ENCODE assay signal across 20 cellular contexts in genomic region chr7:131637846-131638245, GRCh38.
DNase-seq lines count a peak whose midpoint lies in the region; ATAC-seq and TF ChIP-seq lines count a peak whose summit lies in the region.
"Had no signal": no experiment of that assay in that cellular context is flagged by ENCODE, and none has a peak within 500 bp of the region (broad histone marks: within the 10 kb centered on the region; RNA-seq: fewer than 3 reads in every experiment).

No MANE protein-coding gene starts in this region.

- H4K12ac ChIP-seq in trophoblast cell (ENCODE audit: low read depth, low read length) = no peak overlapping the region

- H3K9ac ChIP-seq in trophoblast cell (ENCODE audit: low read length) = no peak overlapping the region

- BruUV-seq in Calu3 (replicated peaks; lab: Mats Ljungman, UMichigan) = no TSS peak

- H4K8ac ChIP-seq in trophoblast cell (ENCODE audit: low read depth, low read length) = no peak overlapping the region

- H3K9me2 ChIP-seq in GM23338 (ENCODE audit: insufficient read depth) = 0 out of 2 replicates have a peak, but pooled peaks cover 13% of the 10 kb centered on the region

- no peaks in the 10 kb centered on the region for H3K9me3 ChIP-seq in trophoblast cell (ENCODE audit: insufficient read depth, low read depth, low read length)
- H3K9me3 ChIP-seq: SJSA1 had no signal

- no peak overlapping the region for H3K27ac ChIP-seq in GM23338 (ENCODE audit: low read depth)
- peak overlapping the region; percentile 45 for H3K27ac ChIP-seq in trophoblast cell (ENCODE audit: low read depth, low read length)
- H3K27ac ChIP-seq: C4-2B, SJSA1 had no signal

- H3K36me3 ChIP-seq in GM23338 (ENCODE audit: insufficient read depth) (no peaks in the 10 kb centered on the region), trophoblast cell (ENCODE audit: control insufficient read depth in 1 of 2, insufficient read depth in 2 of 2, low read length in 2 of 2) (no peaks in the 10 kb centered on the region)
- H3K36me3 ChIP-seq: SJSA1 had no signal

- no CpG with 5 or more reads among the region's 7 CpGs for WGBS in trophoblast cell (ENCODE audit: extremely low coverage, insufficient coverage, insufficient read length)

- H3K4ac ChIP-seq in trophoblast cell (ENCODE audit: low read depth, low read length) = no peak overlapping the region

- H3K9me3 Mint-ChIP-seq in GM23338 (no peaks in the 10 kb centered on the region; the same call in 2 of the 3 replicates), WTC11 (peaks cover 4% of the 10 kb centered on the region), Calu3 (ENCODE audit: low read depth, unreplicated experiment) (no peaks in the 10 kb centered on the region)
- H3K9me3 Mint-ChIP-seq: CD8-positive, alpha-beta memory T cell had no signal

- H3K23ac ChIP-seq in trophoblast cell (ENCODE audit: low read length) = no peak overlapping the region

- H3K79me2 ChIP-seq in GM23338 (replicated peaks; ENCODE audit: insufficient read depth) = no peaks in the 10 kb centered on the region
- H3K79me2 ChIP-seq in trophoblast cell (ENCODE audit: control insufficient read depth, insufficient read depth, low read length, poor library complexity) = peaks cover 2% of the 10 kb centered on the region

- H3K4me3 ChIP-seq in GM23338 (no peak overlapping the region), trophoblast cell (ENCODE audit: low read depth, low read length) (no peak overlapping the region)
- H3K4me3 ChIP-seq: SJSA1 had no signal

- H3K27ac Mint-ChIP-seq in GM23338 (no peak overlapping the region), WTC11 (no peak overlapping the region), Calu3 (ENCODE audit: unreplicated experiment) (no peak overlapping the region)
- H3K27ac Mint-ChIP-seq: CD8-positive, alpha-beta memory T cell had no signal

- H3K36me3 Mint-ChIP-seq in GM23338 (ENCODE audit: low read depth) = peaks cover 2% of the 10 kb centered on the region; the same call in 2 of the 3 replicates
- no peaks in the 10 kb centered on the region; the same call in 1 of the 2 replicates for H3K36me3 Mint-ChIP-seq in WTC11
- H3K36me3 Mint-ChIP-seq in Calu3 (ENCODE audit: insufficient read depth, unreplicated experiment) = no peaks in the 10 kb centered on the region
- H3K36me3 Mint-ChIP-seq: CD8-positive, alpha-beta memory T cell had no signal

- TF ChIP-seq CTCF in GM23338 (conservative IDR thresholded peaks at IDR 0.05; ENCODE audit: low read depth in 2 of 2) (no peak), WTC11 (IDR thresholded peaks at IDR 0.05) (no peak), Calu3 (IDR thresholded peaks at IDR 0.05; ENCODE audit: unreplicated experiment) (no peak)

- H3K18ac ChIP-seq in trophoblast cell (ENCODE audit: low read length) = no peak overlapping the region

- H3F3A ChIP-seq in GM23338 (replicated peaks; ENCODE audit: low read depth) = 0 out of 2 replicates have a peak, but pooled peaks cover 4% of the 10 kb centered on the region

- CTCF ChIA-PET in WTC11 (lab: Charles Lee) = interaction anchor here (1.5 kb wide), 1 partner anchor 91 kb away, joined by 7 read pairs; no protein-coding TSS in a partner anchor
- CTCF ChIA-PET in Calu3 (lab: Charles Lee) = no interaction called here

- H2AFZ ChIP-seq in GM23338 (peak overlapping the region; percentile 72; the same call in 1 of the 2 replicates), trophoblast cell (ENCODE audit: insufficient read depth, low read length, poor library complexity) (no peak overlapping the region)

- peak overlapping the region; percentile 63 for H2BK12ac ChIP-seq in trophoblast cell (ENCODE audit: low read length)

- POLR2A ChIA-PET in WTC11 (lab: Charles Lee) = interaction anchor here (0.5 to 1.8 kb wide), 2 partner anchors 11 to 29 kb away, joined by 4 to 5 read pairs; no protein-coding TSS in a partner anchor

- no peak overlapping the region for H3K14ac ChIP-seq in trophoblast cell (ENCODE audit: low read length)

- ATAC-seq in GM23338 (peak; percentile 61), WTC11 (peak; percentile 61)
- ATAC-seq: HCT116 had no signal

- H3K27me3 ChIP-seq in GM23338 (ENCODE audit: insufficient read depth) = no peaks in the 10 kb centered on the region
- H3K27me3 ChIP-seq in trophoblast cell (ENCODE audit: insufficient read depth, low read length) = no peaks in the 10 kb centered on the region
- H3K27me3 ChIP-seq: SJSA1 had no signal

- peak overlapping the region; percentile 84 for H2BK120ac ChIP-seq in trophoblast cell (ENCODE audit: insufficient read depth, low read length, poor library complexity)

- peak; percentile 49 for DNase-seq in GM23338 (ENCODE audit: low spot score)
- DNase-seq in WTC11 (ENCODE audit: low spot score) = no peak
- peak; percentile 71 for DNase-seq in left kidney (ENCODE audit: low read depth, low spot score)
- no peak for DNase-seq in trophoblast cell
- DNase-seq in HCEC 1CT = no peak
- no peak for DNase-seq in HuH-7.5 (ENCODE audit: low spot score)
- no peak for DNase-seq in Calu3
- DNase-seq: CD8-positive, alpha-beta memory T cell; DMS53; GF-D8; Kasumi-1; NCI-H1694; NCI-H2081 treated with DMSO at 0.1 percent for 48 hours; NCI-H2171 treated with DMSO at 0.1 percent for 48 hours; NCI-H524 treated with DMSO at 0.1 percent for 48 hours; NCI-H82; OCI-M1 had no signal

- H2AK5ac ChIP-seq in trophoblast cell (ENCODE audit: low read length) = no peak overlapping the region

- H3K79me1 ChIP-seq in trophoblast cell (ENCODE audit: low read length) = peaks cover 18% of the 10 kb centered on the region

- peaks cover 30% of the 10 kb centered on the region for H3K4me1 Mint-ChIP-seq in GM23338
- peaks cover 49% of the 10 kb centered on the region for H3K4me1 Mint-ChIP-seq in WTC11
- no peaks in the 10 kb centered on the region for H3K4me1 Mint-ChIP-seq in Calu3 (ENCODE audit: low read depth, unreplicated experiment)
- H3K4me1 Mint-ChIP-seq: CD8-positive, alpha-beta memory T cell had no signal

- H4K20me1 ChIP-seq in GM23338 (replicated peaks; ENCODE audit: insufficient read depth) = no peaks in the 10 kb centered on the region

- peaks cover 7% of the 10 kb centered on the region; the same call in 1 of the 2 replicates for H3K4me1 ChIP-seq in GM23338 (ENCODE audit: insufficient read depth)
- peaks cover 40 to 45% of the 10 kb centered on the region in 2 experiments for H3K4me1 ChIP-seq in trophoblast cell (ENCODE audit: control insufficient read depth in 1 of 2, insufficient read depth in 2 of 2, low read length in 2 of 2)

- peak overlapping the region; percentile 96 for H4K91ac ChIP-seq in trophoblast cell (ENCODE audit: low read depth, low read length)

- H3K4me2 ChIP-seq in GM23338 = peak overlapping the region; percentile 38
- H3K4me2 ChIP-seq in trophoblast cell (ENCODE audit: low read length) = no peak overlapping the region

- no peak overlapping the region for H3K4me3 Mint-ChIP-seq in GM23338
- H3K4me3 Mint-ChIP-seq in WTC11 = no peak overlapping the region
- H3K4me3 Mint-ChIP-seq in Calu3 (ENCODE audit: low read depth, unreplicated experiment) = no peak overlapping the region
- H3K4me3 Mint-ChIP-seq: CD8-positive, alpha-beta memory T cell had no signal

- H2BK5ac ChIP-seq in trophoblast cell (ENCODE audit: low read depth, low read length, poor library complexity) = peak overlapping the region; percentile 81

- intact Hi-C loops in Calu3 (cut with micrococcal nuclease; ENCODE audit: unreplicated experiment) = no loop called here

- H3K27me3 Mint-ChIP-seq in GM23338 (ENCODE audit: insufficient read depth, low read depth, poor library complexity) (peaks cover 12% of the 10 kb centered on the region), WTC11 (ENCODE audit: low read depth) (peaks cover 25% of the 10 kb centered on the region), Calu3 (ENCODE audit: unreplicated experiment) (peaks cover 32% of the 10 kb centered on the region)

TF ChIP-seq in WTC11, 78 proteins besides CTCF, POLR2A, EP300 and RAD21 (continues in another document):
- TF ChIP-seq ZNF532 (CRISPR knock-in tag; IDR thresholded peaks at IDR 0.05; ENCODE audit: borderline replicate concordance) = no peak
- TF ChIP-seq ZNF263 (CRISPR knock-in tag; IDR thresholded peaks at IDR 0.05; ENCODE audit: low read depth) = no peak
- TF ChIP-seq, protein P1, sequence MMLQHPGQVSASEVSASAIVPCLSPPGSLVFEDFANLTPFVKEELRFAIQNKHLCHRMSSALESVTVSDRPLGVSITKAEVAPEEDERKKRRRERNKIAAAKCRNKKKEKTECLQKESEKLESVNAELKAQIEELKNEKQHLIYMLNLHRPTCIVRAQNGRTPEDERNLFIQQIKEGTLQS (CRISPR knock-in tag; conservative IDR thresholded peaks at IDR 0.05) = no peak
- TF ChIP-seq ZNF671 (CRISPR knock-in tag; IDR thresholded peaks at IDR 0.05) = no peak

Comparison
In these comparisons a context has a peak if more than half of its experiments do, and no peak if none do; other contexts are left out.
1. DNase-seq: peak in GM23338 (single experiment) and left kidney (single experiment); none in WTC11 (single experiment), trophoblast cell (0 of 2), HCEC 1CT (single experiment), HuH-7.5 (single experiment) and Calu3 (single experiment).